ENCODE assay signal across 14 cellular contexts in the genomic region with DNA sequence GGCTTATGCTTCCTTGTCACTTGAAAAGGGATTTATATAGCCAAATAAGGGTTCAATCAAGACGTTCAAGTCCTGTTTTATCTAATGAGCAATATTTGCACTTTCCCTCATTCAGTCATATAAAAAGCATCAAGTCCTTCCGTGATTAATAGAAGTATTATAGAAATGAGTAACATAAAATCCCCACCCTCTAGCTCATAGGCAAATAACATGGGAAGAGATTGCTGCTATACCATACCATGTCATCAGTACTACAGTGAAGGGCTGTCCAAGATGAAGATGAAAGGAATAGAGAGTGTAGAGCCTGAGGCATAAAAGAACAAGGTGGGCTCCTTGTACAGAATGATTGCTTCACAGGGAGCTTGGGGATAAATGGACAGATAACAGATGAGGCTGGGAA. TPM values are rescaled to one million over a fixed set of nuclear protein-coding genes. Genes with fewer than 3 reads are reported as not detected.
DNase-seq lines count a peak whose midpoint lies in the region; ATAC-seq lines count a peak whose summit lies in the region.
"Had no signal": no experiment of that assay in that cellular context is flagged by ENCODE, and none has a peak within 500 bp of the region (broad histone marks: within the 10 kb centered on the region; RNA-seq: fewer than 3 reads in every experiment).

No MANE protein-coding gene starts in this region.

- no peaks in the 10 kb centered on the region for H3K36me3 Mint-ChIP-seq in activated T-helper 17 cell treated with anti-CD3 and anti-CD28 coated beads, Interleukin-2, amount 50 U/mL, for 72 hours (ENCODE audit: low read depth)
- H3K36me3 Mint-ChIP-seq: CD4-positive, alpha-beta memory T cell had no signal

- no peak for DNase-seq in activated CD8-positive, alpha-beta memory T cell treated with anti-CD3 and anti-CD28 coated beads, Interleukin-2, amount 50 U/mL, for 48 hours
- DNase-seq in A172 (ENCODE audit: low spot score) = no peak
- no peak for DNase-seq in activated naive CD4-positive, alpha-beta T cell (lab: John Stamatoyannopoulos, UW)
- DNase-seq: C1 segment of cervical spinal cord; CD4-positive, alpha-beta memory T cell; DMS79; GOT3; HFFc6 had no signal

- ATAC-seq in GM18502 (IDR thresholded peaks at IDR 0.05; ENCODE audit: poor library complexity, unreplicated experiment) (peak; percentile 64), GM18868 (IDR thresholded peaks at IDR 0.05; ENCODE audit: unreplicated experiment) (peak; percentile 72), HG03432 (IDR thresholded peaks at IDR 0.05; ENCODE audit: unreplicated experiment) (peak; percentile 64), HG03045 (IDR thresholded peaks at IDR 0.05; ENCODE audit: unreplicated experiment) (no peak)
- ATAC-seq in activated T-helper 17 cell treated with anti-CD3 and anti-CD28 coated beads, Interleukin-2, amount 50 U/mL, for 72 hours (replicated peaks) = peak; percentile 35

- H3K4me1 Mint-ChIP-seq in activated T-helper 17 cell treated with anti-CD3 and anti-CD28 coated beads, Interleukin-2, amount 50 U/mL, for 72 hours = no peaks in the 10 kb centered on the region
- H3K4me1 Mint-ChIP-seq: B cell; CD4-positive, alpha-beta memory T cell had no signal

- H3K9me3 Mint-ChIP-seq in activated T-helper 17 cell treated with anti-CD3 and anti-CD28 coated beads, Interleukin-2, amount 50 U/mL, for 72 hours = peaks cover 13% of the 10 kb centered on the region

- no peak overlapping the region for H3K4me3 Mint-ChIP-seq in activated T-helper 17 cell treated with anti-CD3 and anti-CD28 coated beads, Interleukin-2, amount 50 U/mL, for 72 hours
- H3K4me3 Mint-ChIP-seq: B cell; CD4-positive, alpha-beta memory T cell; HFFc6 had no signal

- no peak overlapping the region for H3K27ac Mint-ChIP-seq in activated T-helper 17 cell treated with anti-CD3 and anti-CD28 coated beads, Interleukin-2, amount 50 U/mL, for 72 hours
- H3K27ac Mint-ChIP-seq: B cell; CD4-positive, alpha-beta memory T cell; HFFc6 had no signal

- H3K27me3 Mint-ChIP-seq in activated T-helper 17 cell treated with anti-CD3 and anti-CD28 coated beads, Interleukin-2, amount 50 U/mL, for 72 hours = peaks cover 6% of the 10 kb centered on the region
- H3K27me3 Mint-ChIP-seq: B cell; CD4-positive, alpha-beta memory T cell had no signal

RNA-seq across cellular contexts. Expression of a gene that starts 20.4 kb away (rescaled TPM):
- total RNA-seq in activated T-helper 17 cell treated with anti-CD3 and anti-CD28 coated beads, Interleukin-2, amount 50 U/mL, for 72 hours = under 1 TPM; 0.26 to 0.35 TPM
- 0.02 TPM in 1 of 2 replicates, not detected in the other for total RNA-seq in A172 (2014; rRNA removed; shearing (Covaris generic))
- total RNA-seq: B cell; CD4-positive, alpha-beta memory T cell had no signal
